In the genomic region with DNA sequence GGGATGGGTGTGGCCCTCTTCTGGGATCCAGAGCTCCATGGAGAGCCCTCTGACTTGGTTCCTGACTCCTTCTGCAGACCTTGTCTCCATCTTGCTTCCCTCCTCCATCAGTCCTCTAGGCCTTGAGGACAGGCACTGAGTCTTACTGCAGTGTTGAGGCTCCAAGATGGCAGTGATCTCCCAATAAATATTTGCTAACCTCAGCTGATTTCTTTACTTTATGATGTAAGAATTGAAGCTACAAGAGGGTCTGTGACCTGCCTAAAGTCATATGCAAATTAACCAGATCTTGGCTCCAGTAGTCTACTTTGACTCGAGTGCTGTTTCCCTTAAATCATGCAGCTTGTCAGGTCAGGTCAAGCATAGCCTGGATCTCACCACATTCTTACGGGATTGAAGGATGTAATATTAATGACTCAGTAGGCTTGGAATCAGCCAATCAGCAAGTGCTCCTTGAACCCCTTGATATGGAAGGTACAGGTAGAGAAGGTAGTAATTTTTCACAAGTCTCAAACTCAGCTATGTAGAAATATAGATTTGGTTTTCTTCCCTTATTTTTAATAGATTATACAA, we compare ENCODE assay signal across 16 cellular contexts.
DNase-seq lines count a peak whose midpoint lies in the region; ATAC-seq and TF ChIP-seq lines count a peak whose summit lies in the region.
"Had no signal": no experiment of that assay in that cellular context is flagged by ENCODE, and none has a peak within 500 bp of the region (broad histone marks: within the 10 kb centered on the region; RNA-seq: fewer than 3 reads in every experiment).

No MANE protein-coding gene starts in this region.

- H4K20me1 ChIP-seq in osteoblast (ENCODE audit: insufficient read depth, low read length), result no peaks in the 10 kb centered on the region

- 58 to 70% methylated on average over 2 of the region's 2 CpGs for WGBS in aorta, 2 donors

- H3K9me3 ChIP-seq in osteoblast (ENCODE audit: low read depth, low read length) (no peaks in the 10 kb centered on the region), aorta (ENCODE audit: control insufficient read depth, low read length) (no peaks in the 10 kb centered on the region)
- H3K9me3 ChIP-seq: MG63 had no signal

- H3K79me2 ChIP-seq in osteoblast (ENCODE audit: insufficient read depth, low read length), result no peaks in the 10 kb centered on the region

- H3K4me2 ChIP-seq in osteoblast (ENCODE audit: insufficient read depth, low read length), result no peak overlapping the region

- ATAC-seq in aorta (ENCODE audit: low FRiP score), result no peak
- ATAC-seq in GM18505 (IDR thresholded peaks at IDR 0.05; ENCODE audit: unreplicated experiment), result no peak

- H3K4me1 ChIP-seq in osteoblast (ENCODE audit: insufficient read depth, low read length) (no peaks in the 10 kb centered on the region), aorta (ENCODE audit: control insufficient read depth in 1 of 2, insufficient read depth in 2 of 2, low read length in 2 of 2) (no peaks in the 10 kb centered on the region)

- TF ChIP-seq CTCF in fibroblast of mammary gland (conservative IDR thresholded peaks at IDR 0.05; ENCODE audit: control insufficient read depth, insufficient read depth, low read depth, low read length) (no peak), osteoblast (IDR thresholded peaks at IDR 0.05; ENCODE audit: extremely low read depth, low read depth, low read length) (no peak)

- H3K27ac ChIP-seq in osteoblast (ENCODE audit: low read depth, low read length), result no peak overlapping the region
- H3K27ac ChIP-seq in aorta (ENCODE audit: low read depth in 1 of 2, low read length in 2 of 2), result no peak overlapping the region
- H3K27ac ChIP-seq: GM23248 had no signal

- H3K4me3 ChIP-seq in fibroblast of mammary gland (ENCODE audit: control insufficient read depth, low read depth, low read length), result no peak overlapping the region
- H3K4me3 ChIP-seq in osteoblast (ENCODE audit: insufficient read depth, low read length), result no peak overlapping the region
- H3K4me3 ChIP-seq in aorta (ENCODE audit: low read length in 2 of 2), result no peak overlapping the region
- H3K4me3 ChIP-seq: GM23248, MG63 had no signal

- no peaks in the 10 kb centered on the region for H3K36me3 ChIP-seq in osteoblast (ENCODE audit: insufficient read depth, low read length)
- H3K36me3 ChIP-seq in aorta (ENCODE audit: control insufficient read depth in 1 of 2, insufficient read depth in 2 of 2, low read length in 1 of 2), result no peaks in the 10 kb centered on the region
- H3K36me3 ChIP-seq: MG63 had no signal

- no peaks in the 10 kb centered on the region for H3K27me3 ChIP-seq in osteoblast (ENCODE audit: insufficient read depth, low read length)
- H3K27me3 ChIP-seq in aorta (ENCODE audit: control insufficient read depth in 1 of 2, insufficient read depth in 2 of 2, low read length in 1 of 2), result no peaks in the 10 kb centered on the region
- H3K27me3 ChIP-seq: MG63 had no signal

- no peak for TF ChIP-seq POLR2A in GM18505 (IDR thresholded peaks at IDR 0.05; ENCODE audit: borderline replicate concordance, extremely low read depth, insufficient read depth, insufficient read length)

- intact Hi-C loops in aorta (cut with DNase I), result no loop called here

- no peak overlapping the region for H2AFZ ChIP-seq in osteoblast (ENCODE audit: low read length)
- H2AFZ ChIP-seq: GM23248 had no signal

- DNase-seq in EL, result peak; percentile 19
- DNase-seq in RPMI7951 (ENCODE audit: low read depth), result peak; percentile 14
- peak; percentile 28 for DNase-seq in fibroblast of mammary gland (ENCODE audit: low read depth)
- peak; percentile 49 for DNase-seq in osteoblast (ENCODE audit: insufficient read length, low spot score, missing footprints)
- DNase-seq in aorta, result no peak
- DNase-seq in hypothalamus (lab: John Stamatoyannopoulos, UW), result no peak
- DNase-seq: CD4-positive, alpha-beta T cell; DMS79 treated with DMSO at 0.1 percent for 48 hours; GDM1; MG63; NCI-H1092 treated with DMSO at 0.1 percent for 48 hours; NCI-H1694; NCI-H345; NCI-H526 treated with DMSO at 0.1 percent for 48 hours had no signal

Comparison
In these comparisons a context has a peak if more than half of its experiments do, and no peak if none do; other contexts are left out.
1. DNase-seq: peak in EL (single experiment), RPMI7951 (single experiment), fibroblast of mammary gland (single experiment) and osteoblast (single experiment); none in aorta (0 of 2) and hypothalamus (0 of 51).